9 cellular contexts compared by ENCODE assay signal in the genomic region with DNA sequence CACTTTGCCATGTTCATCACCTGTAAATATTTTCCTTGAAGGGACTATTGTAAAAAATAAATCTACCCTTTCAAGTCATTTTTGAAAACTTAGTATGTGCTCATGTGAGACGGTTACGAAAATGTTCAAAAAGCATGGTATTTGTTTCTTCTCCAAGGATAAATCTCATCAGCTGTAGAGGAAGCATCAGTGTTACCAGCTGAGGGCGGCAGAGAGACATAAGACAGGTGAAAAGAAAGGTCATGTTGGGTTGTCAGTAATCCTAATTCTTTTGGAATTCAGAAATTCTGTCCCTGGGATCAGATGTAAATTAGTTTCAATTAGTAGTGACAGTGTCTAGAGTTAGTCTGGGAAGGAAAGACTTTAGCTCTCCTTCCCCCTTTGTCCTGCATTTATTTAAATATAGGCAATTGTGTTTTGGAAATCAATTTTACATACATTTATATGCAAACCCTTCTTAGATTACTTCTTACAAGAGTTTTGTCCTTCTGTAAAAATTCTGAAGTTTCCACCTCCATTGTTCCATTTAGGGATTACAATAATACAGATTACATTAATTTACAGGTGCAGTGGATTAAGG.
DNase-seq lines count a peak whose midpoint lies in the region; ATAC-seq, FAIRE-seq and TF ChIP-seq lines count a peak whose summit lies in the region.
"Had no signal": no experiment of that assay in that cellular context is flagged by ENCODE, and none has a peak within 500 bp of the region (broad histone marks: within the 10 kb centered on the region; RNA-seq: fewer than 3 reads in every experiment).

No MANE protein-coding gene starts in this region.

- peak; percentile 18; the same call in 2 of the 3 replicates for TF ChIP-seq CTCF in A549 (IDR thresholded peaks at IDR 0.05)
- TF ChIP-seq CTCF in HFFc6 (IDR thresholded peaks at IDR 0.05): peak; percentile 47

- no peak overlapping the region; the same call in 1 of the 2 replicates for H3K4me3 Mint-ChIP-seq in HFFc6

- ATAC-seq in A549: no peak
- ATAC-seq in GM18517 (IDR thresholded peaks at IDR 0.05; ENCODE audit: unreplicated experiment): no peak

- TF ChIP-seq EP300 in A549 (IDR thresholded peaks at IDR 0.05): no peak

- H3K4me1 ChIP-seq in A549: no peaks in the 10 kb centered on the region
- H3K4me1 ChIP-seq: parathyroid adenoma had no signal

- DNase-seq in A549 (ENCODE audit: low read depth in 1 of 2, low spot score in 1 of 2): peak in 1 of 2 experiments; percentile 38
- no peak for DNase-seq in HFFc6
- peak; percentile 49 for DNase-seq in RKO (ENCODE audit: low spot score)
- DNase-seq in foreskin melanocyte: peak; percentile 3
- DNase-seq in stromal cell of bone marrow (ENCODE audit: low read depth): peak; percentile 8
- DNase-seq in cerebellum (ENCODE audit: low spot score): no peak
- DNase-seq in stimulated activated CD4-positive, alpha-beta T cell treated with anti-CD3 and anti-CD28 coated beads, Interleukin-4, amount 100 ng/mL, for 4 hours: no peak

- no peak overlapping the region for H3K27ac ChIP-seq in A549
- H3K27ac ChIP-seq: parathyroid adenoma had no signal

- no peak for FAIRE-seq in A549 (lab: Jason Lieb, UNC)

- no peak overlapping the region for H3K4me3 ChIP-seq in A549

- POLR2A ChIA-PET in A549 (lab: Yijun Ruan, JAX): no interaction called here

- 17% methylated on average over 3 of the region's 3 CpGs for WGBS in A549 (ENCODE audit: missing lambda C conversion rate)

- H3K27ac Mint-ChIP-seq in HFFc6: no peak overlapping the region

- H3K27me3 Mint-ChIP-seq in HFFc6 (ENCODE audit: insufficient read depth): no peaks in the 10 kb centered on the region; the same call in 1 of the 2 replicates

- no peak overlapping the region for H3K4me2 ChIP-seq in A549

- TF ChIP-seq RAD21 in A549 (conservative IDR thresholded peaks at IDR 0.05 in 1 of 2, IDR thresholded peaks at IDR 0.05 in 1 of 2): peak in 1 of 2 experiments; percentile 33; a peak in 3 of 5 replicates

- no peaks in the 10 kb centered on the region for H3K9me3 ChIP-seq in A549

- H3K36me3 Mint-ChIP-seq in HFFc6 (ENCODE audit: low read depth): no peaks in the 10 kb centered on the region

- TF ChIP-seq POLR2A in A549 (IDR thresholded peaks at IDR 0.05; ENCODE audit: low read length): no peak

- CTCF ChIA-PET in A549 (lab: Yijun Ruan, JAX): interaction anchor here (0.7 to 1.2 kb wide), 4 partner anchors 37 to 831 kb away, joined by 3 to 5 read pairs (median 3); no protein-coding TSS in a partner anchor

- no peaks in the 10 kb centered on the region for H3K4me1 Mint-ChIP-seq in HFFc6 (ENCODE audit: low read depth)

- peaks cover 27% of the 10 kb centered on the region for H3K9me3 Mint-ChIP-seq in HFFc6

TF ChIP-seq in A549, 52 proteins besides CTCF, POLR2A, EP300 and RAD21:
- TF ChIP-seq MYC (IDR thresholded peaks at IDR 0.05; ENCODE audit: borderline replicate concordance, low read length) (no peak), SMC3 (IDR thresholded peaks at IDR 0.05) (0 out of 3 replicates have a peak, but pooled peaks have one; percentile 17)
TF ChIP-seq in A549: peak in this region for 1.

Comparison
In these comparisons a context has a peak if more than half of its experiments do, and no peak if none do; other contexts are left out.
1. DNase-seq: peak in RKO (single experiment), foreskin melanocyte (single experiment) and stromal cell of bone marrow (single experiment); none in HFFc6 (single experiment), cerebellum (single experiment) and stimulated activated CD4-positive, alpha-beta T cell treated with anti-CD3 and anti-CD28 coated beads, Interleukin-4, amount 100 ng/mL, for 4 hours (0 of 2).